1 cellular context compared by ENCODE assay signal in the genomic region with DNA sequence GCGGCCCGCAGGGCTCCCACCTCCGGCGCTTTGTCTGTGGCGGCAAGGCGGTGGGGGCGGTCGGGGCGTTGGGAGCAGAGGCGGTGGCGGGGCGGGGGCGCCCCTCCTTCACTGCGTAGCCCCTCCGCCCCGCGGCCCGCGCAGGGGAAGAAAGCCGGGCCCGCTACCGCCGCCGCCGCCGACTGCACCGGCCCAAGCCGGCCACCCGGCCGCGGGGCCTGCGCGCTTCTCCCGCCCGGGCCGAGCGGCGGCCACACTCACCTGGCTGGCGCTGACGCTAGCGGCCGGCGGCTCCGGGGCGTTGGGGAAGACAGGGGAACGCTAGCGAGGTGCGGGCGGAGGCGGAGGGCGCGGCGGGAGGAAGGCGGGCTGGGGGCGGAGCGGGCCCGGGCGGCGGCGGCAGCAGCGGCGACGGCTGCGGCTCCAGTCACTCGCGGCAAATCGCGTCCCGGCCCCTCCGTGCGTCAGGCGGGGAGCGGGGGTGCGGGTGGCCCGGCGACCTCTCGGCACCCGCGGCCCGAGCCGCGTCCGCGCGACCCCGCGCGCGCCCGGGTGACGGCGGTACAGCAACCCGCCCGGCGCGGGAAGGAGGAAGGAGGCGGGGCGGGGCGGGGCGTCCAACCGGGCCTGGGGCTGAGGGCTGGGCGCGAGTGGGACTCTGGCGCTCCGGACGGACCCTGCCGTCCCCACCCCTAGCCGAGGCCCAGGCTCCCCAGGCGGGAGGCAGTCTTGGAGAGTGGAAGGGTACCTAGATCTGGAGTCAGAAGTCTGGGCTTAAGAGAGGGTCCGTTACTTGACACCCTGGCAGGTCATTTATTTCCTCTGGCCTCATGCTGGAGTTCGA.
TF ChIP-seq lines count a peak whose summit lies in the region.

A gene with protein sequence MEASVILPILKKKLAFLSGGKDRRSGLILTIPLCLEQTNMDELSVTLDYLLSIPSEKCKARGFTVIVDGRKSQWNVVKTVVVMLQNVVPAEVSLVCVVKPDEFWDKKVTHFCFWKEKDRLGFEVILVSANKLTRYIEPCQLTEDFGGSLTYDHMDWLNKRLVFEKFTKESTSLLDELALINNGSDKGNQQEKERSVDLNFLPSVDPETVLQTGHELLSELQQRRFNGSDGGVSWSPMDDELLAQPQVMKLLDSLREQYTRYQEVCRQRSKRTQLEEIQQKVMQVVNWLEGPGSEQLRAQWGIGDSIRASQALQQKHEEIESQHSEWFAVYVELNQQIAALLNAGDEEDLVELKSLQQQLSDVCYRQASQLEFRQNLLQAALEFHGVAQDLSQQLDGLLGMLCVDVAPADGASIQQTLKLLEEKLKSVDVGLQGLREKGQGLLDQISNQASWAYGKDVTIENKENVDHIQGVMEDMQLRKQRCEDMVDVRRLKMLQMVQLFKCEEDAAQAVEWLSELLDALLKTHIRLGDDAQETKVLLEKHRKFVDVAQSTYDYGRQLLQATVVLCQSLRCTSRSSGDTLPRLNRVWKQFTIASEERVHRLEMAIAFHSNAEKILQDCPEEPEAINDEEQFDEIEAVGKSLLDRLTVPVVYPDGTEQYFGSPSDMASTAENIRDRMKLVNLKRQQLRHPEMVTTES (minus strand): TSS at position 595 of the 844 bp plus-strand sequence. CDS start 72,991 bp downstream, outside the sequence.

TF ChIP-seq in K562, 482 proteins besides CTCF, POLR2A, EP300 and RAD21 (continued from another document and continues in another):
- TF ChIP-seq TBP (optimal IDR thresholded peaks at IDR 0.05; ENCODE audit: low read depth, low read length) (no peak), LARP7 (IDR thresholded peaks at IDR 0.05) (no peak), ZFP36 (IDR thresholded peaks at IDR 0.05; ENCODE audit: low read depth, low read length, partially characterized antibody) (no peak), CEBPG (CRISPR knock-in tag; IDR thresholded peaks at IDR 0.05) (no peak), CEBPG (tag; conservative IDR thresholded peaks at IDR 0.05 in 1 of 2, IDR thresholded peaks at IDR 0.05 in 1 of 2) (no peak), MTA2 (IDR thresholded peaks at IDR 0.05; ENCODE audit: low read depth) (no peak), TCFL5 (CRISPR knock-in tag; conservative IDR thresholded peaks at IDR 0.05) (no peak), MYBL2 (IDR thresholded peaks at IDR 0.05; ENCODE audit: low read depth) (no peak), MYBL2 (CRISPR knock-in tag; IDR thresholded peaks at IDR 0.05; ENCODE audit: borderline replicate concordance) (no peak), PHF8 (IDR thresholded peaks at IDR 0.05; ENCODE audit: borderline replicate concordance, low read length) (peak; percentile 23; the same call in 1 of the 2 replicates), ZNF212 (CRISPR knock-in tag; IDR thresholded peaks at IDR 0.05) (no peak), MECOM (CRISPR knock-in tag; IDR thresholded peaks at IDR 0.05) (no peak), ZNF121 (CRISPR knock-in tag; conservative IDR thresholded peaks at IDR 0.05) (no peak), TAF7 (tag; IDR thresholded peaks at IDR 0.05) (no peak), MEF2D (tag; conservative IDR thresholded peaks at IDR 0.05; ENCODE audit: low read depth) (no peak), CBX8 (IDR thresholded peaks at IDR 0.05; ENCODE audit: borderline replicate concordance, extremely low read depth, low read depth, low read length, poor library complexity, severe bottlenecking) (no peak), NRF1 (conservative IDR thresholded peaks at IDR 0.05 in 1 of 2, IDR thresholded peaks at IDR 0.05 in 1 of 2) (no peak), ZNF764 (CRISPR knock-in tag; IDR thresholded peaks at IDR 0.05; ENCODE audit: low read depth) (no peak), ZNF507 (tag; conservative IDR thresholded peaks at IDR 0.05) (no peak), DMBX1 (CRISPR knock-in tag; IDR thresholded peaks at IDR 0.05; ENCODE audit: borderline replicate concordance) (no peak), SRSF7 (optimal IDR thresholded peaks at IDR 0.05; ENCODE audit: low read depth, low read length) (no peak), RB1 (IDR thresholded peaks at IDR 0.05; ENCODE audit: low read depth) (peak; percentile 60; the same call in 1 of the 2 replicates), ZNF79 (CRISPR knock-in tag; IDR thresholded peaks at IDR 0.05; ENCODE audit: low read depth) (no peak), SPI1 (IDR thresholded peaks at IDR 0.05; ENCODE audit: borderline replicate concordance, low read depth, low read length) (no peak), NCOA2 (IDR thresholded peaks at IDR 0.05; ENCODE audit: partially characterized antibody in 2 of 2) (no peak), MAFG (tag; conservative IDR thresholded peaks at IDR 0.05) (no peak)
- TF ChIP-seq, protein P1, sequence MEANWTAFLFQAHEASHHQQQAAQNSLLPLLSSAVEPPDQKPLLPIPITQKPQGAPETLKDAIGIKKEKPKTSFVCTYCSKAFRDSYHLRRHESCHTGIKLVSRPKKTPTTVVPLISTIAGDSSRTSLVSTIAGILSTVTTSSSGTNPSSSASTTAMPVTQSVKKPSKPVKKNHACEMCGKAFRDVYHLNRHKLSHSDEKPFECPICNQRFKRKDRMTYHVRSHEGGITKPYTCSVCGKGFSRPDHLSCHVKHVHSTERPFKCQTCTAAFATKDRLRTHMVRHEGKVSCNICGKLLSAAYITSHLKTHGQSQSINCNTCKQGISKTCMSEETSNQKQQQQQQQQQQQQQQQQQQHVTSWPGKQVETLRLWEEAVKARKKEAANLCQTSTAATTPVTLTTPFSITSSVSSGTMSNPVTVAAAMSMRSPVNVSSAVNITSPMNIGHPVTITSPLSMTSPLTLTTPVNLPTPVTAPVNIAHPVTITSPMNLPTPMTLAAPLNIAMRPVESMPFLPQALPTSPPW (CRISPR knock-in tag; IDR thresholded peaks at IDR 0.05) = peak; percentile 79
- TF ChIP-seq, protein P2, sequence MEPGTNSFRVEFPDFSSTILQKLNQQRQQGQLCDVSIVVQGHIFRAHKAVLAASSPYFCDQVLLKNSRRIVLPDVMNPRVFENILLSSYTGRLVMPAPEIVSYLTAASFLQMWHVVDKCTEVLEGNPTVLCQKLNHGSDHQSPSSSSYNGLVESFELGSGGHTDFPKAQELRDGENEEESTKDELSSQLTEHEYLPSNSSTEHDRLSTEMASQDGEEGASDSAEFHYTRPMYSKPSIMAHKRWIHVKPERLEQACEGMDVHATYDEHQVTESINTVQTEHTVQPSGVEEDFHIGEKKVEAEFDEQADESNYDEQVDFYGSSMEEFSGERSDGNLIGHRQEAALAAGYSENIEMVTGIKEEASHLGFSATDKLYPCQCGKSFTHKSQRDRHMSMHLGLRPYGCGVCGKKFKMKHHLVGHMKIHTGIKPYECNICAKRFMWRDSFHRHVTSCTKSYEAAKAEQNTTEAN (CRISPR knock-in tag; IDR thresholded peaks at IDR 0.05) = no peak
- TF ChIP-seq, protein P3, sequence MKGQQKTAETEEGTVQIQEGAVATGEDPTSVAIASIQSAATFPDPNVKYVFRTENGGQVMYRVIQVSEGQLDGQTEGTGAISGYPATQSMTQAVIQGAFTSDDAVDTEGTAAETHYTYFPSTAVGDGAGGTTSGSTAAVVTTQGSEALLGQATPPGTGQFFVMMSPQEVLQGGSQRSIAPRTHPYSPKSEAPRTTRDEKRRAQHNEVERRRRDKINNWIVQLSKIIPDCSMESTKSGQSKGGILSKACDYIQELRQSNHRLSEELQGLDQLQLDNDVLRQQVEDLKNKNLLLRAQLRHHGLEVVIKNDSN (CRISPR knock-in tag; IDR thresholded peaks at IDR 0.05) = no peak
- TF ChIP-seq, protein P4, sequence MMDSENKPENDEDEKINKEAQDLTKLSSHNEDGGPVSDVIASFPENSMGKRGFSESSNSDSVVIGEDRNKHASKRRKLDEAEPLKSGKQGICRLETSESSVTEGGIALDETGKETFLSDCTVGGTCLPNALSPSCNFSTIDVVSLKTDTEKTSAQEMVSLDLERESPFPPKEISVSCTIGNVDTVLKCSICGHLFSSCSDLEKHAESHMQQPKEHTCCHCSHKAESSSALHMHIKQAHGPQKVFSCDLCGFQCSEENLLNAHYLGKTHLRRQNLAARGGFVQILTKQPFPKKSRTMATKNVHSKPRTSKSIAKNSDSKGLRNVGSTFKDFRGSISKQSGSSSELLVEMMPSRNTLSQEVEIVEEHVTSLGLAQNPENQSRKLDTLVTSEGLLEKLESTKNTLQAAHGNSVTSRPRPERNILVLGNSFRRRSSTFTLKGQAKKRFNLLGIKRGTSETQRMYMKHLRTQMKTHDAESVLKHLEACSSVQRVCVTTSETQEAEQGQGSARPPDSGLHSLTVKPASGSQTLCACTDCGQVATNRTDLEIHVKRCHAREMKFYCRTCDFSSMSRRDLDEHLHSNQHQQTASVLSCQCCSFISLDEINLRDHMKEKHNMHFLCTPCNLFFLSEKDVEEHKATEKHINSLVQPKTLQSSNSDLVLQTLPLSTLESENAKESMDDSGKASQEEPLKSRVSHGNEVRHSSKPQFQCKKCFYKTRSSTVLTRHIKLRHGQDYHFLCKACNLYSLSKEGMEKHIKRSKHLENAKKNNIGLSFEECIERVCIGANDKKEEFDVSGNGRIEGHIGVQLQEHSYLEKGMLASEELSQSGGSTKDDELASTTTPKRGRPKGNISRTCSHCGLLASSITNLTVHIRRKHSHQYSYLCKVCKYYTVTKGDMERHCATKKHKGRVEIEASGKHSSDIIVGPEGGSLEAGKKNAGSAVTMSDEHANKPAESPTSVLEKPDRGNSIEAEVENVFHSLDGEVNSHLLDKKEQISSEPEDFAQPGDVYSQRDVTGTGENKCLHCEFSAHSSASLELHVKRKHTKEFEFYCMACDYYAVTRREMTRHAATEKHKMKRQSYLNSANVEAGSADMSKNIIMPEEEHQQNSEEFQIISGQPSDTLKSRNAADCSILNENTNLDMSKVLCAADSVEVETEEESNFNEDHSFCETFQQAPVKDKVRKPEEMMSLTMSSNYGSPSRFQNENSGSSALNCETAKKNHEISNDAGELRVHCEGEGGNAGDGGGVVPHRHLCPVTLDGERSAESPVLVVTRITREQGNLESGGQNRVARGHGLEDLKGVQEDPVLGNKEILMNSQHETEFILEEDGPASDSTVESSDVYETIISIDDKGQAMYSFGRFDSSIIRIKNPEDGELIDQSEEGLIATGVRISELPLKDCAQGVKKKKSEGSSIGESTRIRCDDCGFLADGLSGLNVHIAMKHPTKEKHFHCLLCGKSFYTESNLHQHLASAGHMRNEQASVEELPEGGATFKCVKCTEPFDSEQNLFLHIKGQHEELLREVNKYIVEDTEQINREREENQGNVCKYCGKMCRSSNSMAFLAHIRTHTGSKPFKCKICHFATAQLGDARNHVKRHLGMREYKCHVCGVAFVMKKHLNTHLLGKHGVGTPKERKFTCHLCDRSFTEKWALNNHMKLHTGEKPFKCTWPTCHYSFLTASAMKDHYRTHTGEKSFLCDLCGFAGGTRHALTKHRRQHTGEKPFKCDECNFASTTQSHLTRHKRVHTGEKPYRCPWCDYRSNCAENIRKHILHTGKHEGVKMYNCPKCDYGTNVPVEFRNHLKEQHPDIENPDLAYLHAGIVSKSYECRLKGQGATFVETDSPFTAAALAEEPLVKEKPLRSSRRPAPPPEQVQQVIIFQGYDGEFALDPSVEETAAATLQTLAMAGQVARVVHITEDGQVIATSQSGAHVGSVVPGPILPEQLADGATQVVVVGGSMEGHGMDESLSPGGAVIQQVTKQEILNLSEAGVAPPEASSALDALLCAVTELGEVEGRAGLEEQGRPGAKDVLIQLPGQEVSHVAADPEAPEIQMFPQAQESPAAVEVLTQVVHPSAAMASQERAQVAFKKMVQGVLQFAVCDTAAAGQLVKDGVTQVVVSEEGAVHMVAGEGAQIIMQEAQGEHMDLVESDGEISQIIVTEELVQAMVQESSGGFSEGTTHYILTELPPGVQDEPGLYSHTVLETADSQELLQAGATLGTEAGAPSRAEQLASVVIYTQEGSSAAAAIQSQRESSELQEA (IDR thresholded peaks at IDR 0.05; ENCODE audit: low read depth) = no peak
- TF ChIP-seq, protein P5, sequence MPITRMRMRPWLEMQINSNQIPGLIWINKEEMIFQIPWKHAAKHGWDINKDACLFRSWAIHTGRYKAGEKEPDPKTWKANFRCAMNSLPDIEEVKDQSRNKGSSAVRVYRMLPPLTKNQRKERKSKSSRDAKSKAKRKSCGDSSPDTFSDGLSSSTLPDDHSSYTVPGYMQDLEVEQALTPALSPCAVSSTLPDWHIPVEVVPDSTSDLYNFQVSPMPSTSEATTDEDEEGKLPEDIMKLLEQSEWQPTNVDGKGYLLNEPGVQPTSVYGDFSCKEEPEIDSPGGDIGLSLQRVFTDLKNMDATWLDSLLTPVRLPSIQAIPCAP (CRISPR knock-in tag; IDR thresholded peaks at IDR 0.05; ENCODE audit: borderline replicate concordance) = no peak
- TF ChIP-seq, protein P6, sequence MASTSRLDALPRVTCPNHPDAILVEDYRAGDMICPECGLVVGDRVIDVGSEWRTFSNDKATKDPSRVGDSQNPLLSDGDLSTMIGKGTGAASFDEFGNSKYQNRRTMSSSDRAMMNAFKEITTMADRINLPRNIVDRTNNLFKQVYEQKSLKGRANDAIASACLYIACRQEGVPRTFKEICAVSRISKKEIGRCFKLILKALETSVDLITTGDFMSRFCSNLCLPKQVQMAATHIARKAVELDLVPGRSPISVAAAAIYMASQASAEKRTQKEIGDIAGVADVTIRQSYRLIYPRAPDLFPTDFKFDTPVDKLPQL (IDR thresholded peaks at IDR 0.05; ENCODE audit: extremely low read depth, insufficient read length) = no peak
- TF ChIP-seq, protein P7, sequence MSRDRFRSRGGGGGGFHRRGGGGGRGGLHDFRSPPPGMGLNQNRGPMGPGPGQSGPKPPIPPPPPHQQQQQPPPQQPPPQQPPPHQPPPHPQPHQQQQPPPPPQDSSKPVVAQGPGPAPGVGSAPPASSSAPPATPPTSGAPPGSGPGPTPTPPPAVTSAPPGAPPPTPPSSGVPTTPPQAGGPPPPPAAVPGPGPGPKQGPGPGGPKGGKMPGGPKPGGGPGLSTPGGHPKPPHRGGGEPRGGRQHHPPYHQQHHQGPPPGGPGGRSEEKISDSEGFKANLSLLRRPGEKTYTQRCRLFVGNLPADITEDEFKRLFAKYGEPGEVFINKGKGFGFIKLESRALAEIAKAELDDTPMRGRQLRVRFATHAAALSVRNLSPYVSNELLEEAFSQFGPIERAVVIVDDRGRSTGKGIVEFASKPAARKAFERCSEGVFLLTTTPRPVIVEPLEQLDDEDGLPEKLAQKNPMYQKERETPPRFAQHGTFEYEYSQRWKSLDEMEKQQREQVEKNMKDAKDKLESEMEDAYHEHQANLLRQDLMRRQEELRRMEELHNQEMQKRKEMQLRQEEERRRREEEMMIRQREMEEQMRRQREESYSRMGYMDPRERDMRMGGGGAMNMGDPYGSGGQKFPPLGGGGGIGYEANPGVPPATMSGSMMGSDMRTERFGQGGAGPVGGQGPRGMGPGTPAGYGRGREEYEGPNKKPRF (IDR thresholded peaks at IDR 0.05; ENCODE audit: low read depth, low read length) = no peak
- TF ChIP-seq, protein P8, sequence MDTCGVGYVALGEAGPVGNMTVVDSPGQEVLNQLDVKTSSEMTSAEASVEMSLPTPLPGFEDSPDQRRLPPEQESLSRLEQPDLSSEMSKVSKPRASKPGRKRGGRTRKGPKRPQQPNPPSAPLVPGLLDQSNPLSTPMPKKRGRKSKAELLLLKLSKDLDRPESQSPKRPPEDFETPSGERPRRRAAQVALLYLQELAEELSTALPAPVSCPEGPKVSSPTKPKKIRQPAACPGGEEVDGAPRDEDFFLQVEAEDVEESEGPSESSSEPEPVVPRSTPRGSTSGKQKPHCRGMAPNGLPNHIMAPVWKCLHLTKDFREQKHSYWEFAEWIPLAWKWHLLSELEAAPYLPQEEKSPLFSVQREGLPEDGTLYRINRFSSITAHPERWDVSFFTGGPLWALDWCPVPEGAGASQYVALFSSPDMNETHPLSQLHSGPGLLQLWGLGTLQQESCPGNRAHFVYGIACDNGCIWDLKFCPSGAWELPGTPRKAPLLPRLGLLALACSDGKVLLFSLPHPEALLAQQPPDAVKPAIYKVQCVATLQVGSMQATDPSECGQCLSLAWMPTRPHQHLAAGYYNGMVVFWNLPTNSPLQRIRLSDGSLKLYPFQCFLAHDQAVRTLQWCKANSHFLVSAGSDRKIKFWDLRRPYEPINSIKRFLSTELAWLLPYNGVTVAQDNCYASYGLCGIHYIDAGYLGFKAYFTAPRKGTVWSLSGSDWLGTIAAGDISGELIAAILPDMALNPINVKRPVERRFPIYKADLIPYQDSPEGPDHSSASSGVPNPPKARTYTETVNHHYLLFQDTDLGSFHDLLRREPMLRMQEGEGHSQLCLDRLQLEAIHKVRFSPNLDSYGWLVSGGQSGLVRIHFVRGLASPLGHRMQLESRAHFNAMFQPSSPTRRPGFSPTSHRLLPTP (IDR thresholded peaks at IDR 0.05; ENCODE audit: borderline replicate concordance, extremely low read depth, insufficient read length) = no peak
